ENCODE assay signal across 15 cellular contexts in the genomic region with DNA sequence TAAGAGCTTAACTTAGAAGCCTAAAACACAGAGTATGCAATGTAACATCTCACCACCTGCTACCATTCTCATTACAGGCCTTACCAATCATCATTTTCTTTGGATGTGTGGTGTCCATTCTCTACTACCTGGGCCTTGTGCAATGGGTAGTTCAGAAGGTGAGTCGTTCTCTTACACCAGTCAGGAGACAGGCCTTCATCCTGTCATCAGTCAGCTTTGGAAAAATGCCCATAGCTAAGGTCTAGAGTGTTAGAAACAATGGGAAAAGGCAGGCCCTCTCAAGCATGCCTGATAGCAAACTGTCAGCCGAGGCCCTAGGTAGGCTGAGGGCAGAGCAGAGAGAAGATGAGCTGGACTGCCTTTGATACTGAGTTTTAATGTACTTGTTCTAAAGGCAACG. TPM values are rescaled to one million over a fixed set of nuclear protein-coding genes. Genes with fewer than 3 reads are reported as not detected.
DNase-seq lines count a peak whose midpoint lies in the region; ATAC-seq and TF ChIP-seq lines count a peak whose summit lies in the region.
"Had no signal": no experiment of that assay in that cellular context is flagged by ENCODE, and none has a peak within 500 bp of the region (broad histone marks: within the 10 kb centered on the region; RNA-seq: fewer than 3 reads in every experiment).

No MANE protein-coding gene starts in this region.

- H3K27me3 ChIP-seq in RWPE2 (ENCODE audit: insufficient read depth, poor library complexity, severe bottlenecking), result no peaks in the 10 kb centered on the region

- DNase-seq in NCI-H226 (peak; percentile 39), RWPE2 (ENCODE audit: low spot score) (no peak), epithelial cell of proximal tubule (ENCODE audit: low read depth) (peak; percentile 56), kidney glomerular epithelial cell (lab: John Stamatoyannopoulos, UW) (peak; percentile 49), DMS53 treated with DMSO at 0.1 percent for 48 hours (lab: John Stamatoyannopoulos, UW; ENCODE audit: unreplicated experiment) (no peak), NOMO-1 treated with dmso at 0.1 percent for 144 hours (lab: John Stamatoyannopoulos, UW; ENCODE audit: unreplicated experiment) (no peak)
- no peak for DNase-seq in stimulated activated CD4-positive, alpha-beta T cell treated with anti-CD3 and anti-CD28 coated beads, Interleukin-4, amount 100 ng/mL, for 4 hours
- DNase-seq: C1 segment of cervical spinal cord; CD4-positive, alpha-beta memory T cell; DMS79 treated with DMSO at 0.1 percent for 48 hours; EL; GM23248 had no signal

- H3K9me3 ChIP-seq in RWPE2 (ENCODE audit: severe bottlenecking), result no peaks in the 10 kb centered on the region

- TF ChIP-seq CTCF in RWPE2 (IDR thresholded peaks at IDR 0.05; ENCODE audit: poor library complexity, severe bottlenecking) (no peak), epithelial cell of proximal tubule (conservative IDR thresholded peaks at IDR 0.05; ENCODE audit: low read depth, low read length) (no peak)

- peak; percentile 71 for ATAC-seq in RWPE2 (ENCODE audit: low read depth)
- ATAC-seq: HCT116 had no signal

- H3K36me3 ChIP-seq in RWPE2 (ENCODE audit: low read depth), result no peaks in the 10 kb centered on the region

- H3K27ac ChIP-seq in RWPE2 (ENCODE audit: poor library complexity, severe bottlenecking), result no peak overlapping the region
- H3K27ac ChIP-seq: GM23248, HL-60 had no signal

- H3K4me3 ChIP-seq in RWPE2 (ENCODE audit: severe bottlenecking) (no peak overlapping the region), epithelial cell of proximal tubule (ENCODE audit: low read depth, low read length) (no peak overlapping the region)
- H3K4me3 ChIP-seq: GM23248 had no signal

- no peaks in the 10 kb centered on the region for H3K4me1 ChIP-seq in RWPE2 (ENCODE audit: insufficient read depth, poor library complexity, severe bottlenecking)

RNA-seq across cellular contexts. Expression of a gene that starts 13.5 kb away (rescaled TPM):
- total RNA-seq in epithelial cell of proximal tubule, result not detected in 2 replicates
- total RNA-seq: B cell; CD4-positive, alpha-beta memory T cell; GM23248 had no signal

Comparison
In these comparisons a context has a peak if more than half of its experiments do, and no peak if none do; other contexts are left out.
1. DNase-seq: peak in NCI-H226 (single experiment), epithelial cell of proximal tubule (single experiment) and kidney glomerular epithelial cell (single experiment); none in RWPE2 (single experiment), DMS53 treated with DMSO at 0.1 percent for 48 hours (single experiment), NOMO-1 treated with dmso at 0.1 percent for 144 hours (single experiment) and stimulated activated CD4-positive, alpha-beta T cell treated with anti-CD3 and anti-CD28 coated beads, Interleukin-4, amount 100 ng/mL, for 4 hours (0 of 2).